Comparison of ENCODE assay signal across 21 cellular contexts in genomic region chr18:79935098-79935480, GRCh38. TPM values are rescaled to one million over a fixed set of nuclear protein-coding genes. Genes with fewer than 3 reads are reported as not detected.
DNase-seq lines count a peak whose midpoint lies in the region; ATAC-seq and TF ChIP-seq lines count a peak whose summit lies in the region.
"Had no signal": no experiment of that assay in that cellular context is flagged by ENCODE, and none has a peak within 500 bp of the region (broad histone marks: within the 10 kb centered on the region; RNA-seq: fewer than 3 reads in every experiment).

No MANE protein-coding gene starts in this region.

- TF ChIP-seq CTCF in colonic mucosa (IDR thresholded peaks at IDR 0.05) (no peak), lower lobe of right lung (IDR thresholded peaks at IDR 0.05) (no peak), upper lobe of right lung (IDR thresholded peaks at IDR 0.05) (no peak), BE2C (IDR thresholded peaks at IDR 0.05; ENCODE audit: low read depth, low read length) (no peak)

- H3K4me3 Mint-ChIP-seq in effector memory CD8-positive, alpha-beta T cell: no peak overlapping the region
- H3K4me3 Mint-ChIP-seq: nephron progenitor cell; stimulated activated naive CD8-positive, alpha-beta T cell treated with anti-CD3 and anti-CD28 coated beads, Interleukin-15, Interleukin-2, amounts not matched to agents 100 ng/mL and 50 ng/mL, for 24 hours had no signal

- peaks cover 39% of the 10 kb centered on the region for H3K36me3 Mint-ChIP-seq in effector memory CD8-positive, alpha-beta T cell (ENCODE audit: insufficient read depth)

- H3K4me3 ChIP-seq in colonic mucosa (no peak overlapping the region), lower lobe of right lung (no peak overlapping the region), upper lobe of right lung (no peak overlapping the region), BE2C (ENCODE audit: low read depth, low read length) (no peak overlapping the region)
- H3K4me3 ChIP-seq: breast epithelium, dorsolateral prefrontal cortex, psoas muscle, upper lobe of left lung had no signal

- ATAC-seq in lower lobe of right lung (no peak), upper lobe of right lung (no peak)
- no peak for ATAC-seq in effector memory CD8-positive, alpha-beta T cell (replicated peaks)
- ATAC-seq: SK-N-SH treated with all-trans-retinoic acid at 6 μM for 48 hours had no signal

- peak overlapping the region in 1 of 2 donors; percentile 52 for H3K9ac ChIP-seq in colonic mucosa (ENCODE audit: low read depth in 2 of 2, low read length in 2 of 2)

- H3K27ac ChIP-seq in colonic mucosa: peak overlapping the region; percentile 70
- H3K27ac ChIP-seq in lower lobe of right lung: no peak overlapping the region
- H3K27ac ChIP-seq in upper lobe of right lung: no peak overlapping the region
- H3K27ac ChIP-seq: psoas muscle had no signal

- peaks cover 2 to 27% of the 10 kb centered on the region in 2 donors for H3K9me3 Mint-ChIP-seq in effector memory CD8-positive, alpha-beta T cell

- H3K9me3 ChIP-seq in colonic mucosa: no peaks in the 10 kb centered on the region
- peaks cover 29% of the 10 kb centered on the region for H3K9me3 ChIP-seq in lower lobe of right lung
- H3K9me3 ChIP-seq in upper lobe of right lung: peaks cover 19% of the 10 kb centered on the region
- H3K9me3 ChIP-seq in BE2C: no peaks in the 10 kb centered on the region

- no peaks in the 10 kb centered on the region for H3K27me3 ChIP-seq in colonic mucosa
- H3K27me3 ChIP-seq in lower lobe of right lung (ENCODE audit: low read depth): no peaks in the 10 kb centered on the region
- H3K27me3 ChIP-seq in upper lobe of right lung: no peaks in the 10 kb centered on the region
- H3K27me3 ChIP-seq in BE2C: no peaks in the 10 kb centered on the region
- H3K27me3 ChIP-seq: breast epithelium, dorsolateral prefrontal cortex, upper lobe of left lung had no signal

- H3K4me1 ChIP-seq in colonic mucosa (peaks cover 20% of the 10 kb centered on the region), lower lobe of right lung (peaks cover 9% of the 10 kb centered on the region), upper lobe of right lung (peaks cover 19% of the 10 kb centered on the region), BE2C (no peaks in the 10 kb centered on the region)
- H3K4me1 ChIP-seq: breast epithelium had no signal

- H3K36me3 ChIP-seq in colonic mucosa: no peaks in the 10 kb centered on the region
- peaks cover 26% of the 10 kb centered on the region for H3K36me3 ChIP-seq in lower lobe of right lung
- no peaks in the 10 kb centered on the region for H3K36me3 ChIP-seq in upper lobe of right lung
- no peaks in the 10 kb centered on the region for H3K36me3 ChIP-seq in BE2C
- H3K36me3 ChIP-seq: breast epithelium had no signal

- no peaks in the 10 kb centered on the region for H3K27me3 Mint-ChIP-seq in effector memory CD8-positive, alpha-beta T cell
- H3K27me3 Mint-ChIP-seq: IgD-negative memory B cell; stimulated activated naive CD8-positive, alpha-beta T cell treated with anti-CD3 and anti-CD28 coated beads, Interleukin-15, Interleukin-2, amounts not matched to agents 100 ng/mL and 50 ng/mL, for 24 hours had no signal

- no peak overlapping the region for H3K27ac Mint-ChIP-seq in effector memory CD8-positive, alpha-beta T cell
- H3K27ac Mint-ChIP-seq: nephron progenitor cell; stimulated activated naive CD8-positive, alpha-beta T cell treated with anti-CD3 and anti-CD28 coated beads, Interleukin-15, Interleukin-2, amounts not matched to agents 100 ng/mL and 50 ng/mL, for 24 hours had no signal

- intact Hi-C loops in colonic mucosa (cut with DNase I) (loop anchor here (10.0 kb wide), 1 partner anchor 50 kb away; the partner anchor contains the start of gene TXNL4A), lower lobe of right lung (cut with DNase I) (no loop called here), upper lobe of right lung (cut with DNase I) (no loop called here)

- DNase-seq in activated effector memory CD4-positive, alpha-beta T cell treated with anti-CD3 and anti-CD28 coated beads, Interleukin-2, amount 50 U/mL, for 16 hours: peak; percentile 16
- DNase-seq in activated effector memory CD4-positive, alpha-beta T cell treated with Interleukin-2 at 50 U/mL for 16 hours: no peak
- DNase-seq in colonic mucosa: peak; percentile 19
- peak; percentile 4 for DNase-seq in lower lobe of right lung
- DNase-seq in upper lobe of right lung: peak; percentile 40
- no peak for DNase-seq in effector memory CD8-positive, alpha-beta T cell
- no peak for DNase-seq in BE2C
- no peak for DNase-seq in stimulated activated CD4-positive, alpha-beta T cell treated with anti-CD3 and anti-CD28 coated beads, Interleukin-12 subunit alpha, Interleukin-12 subunit beta, amount 100 ng/mL, for 4 hours
- DNase-seq: activated T-cell treated with anti-CD3 and anti-CD28 coated beads, Interleukin-2, amount 50 U/mL, for 48 hours; hypothalamus; NCI-H1436; NCI-H524; nephron progenitor cell; stimulated activated CD4-positive, alpha-beta T cell treated with anti-CD3 and anti-CD28 coated beads, Interleukin-4, amount 100 ng/mL, for 24 hours had no signal

- peaks cover 7 to 14% of the 10 kb centered on the region in 2 donors for H3K4me1 Mint-ChIP-seq in effector memory CD8-positive, alpha-beta T cell (ENCODE audit: low read depth in 2 of 2)

RNA-seq across cellular contexts. Expression of gene SLC66A2, which starts 16.4 kb away (rescaled TPM):
- total RNA-seq in colonic mucosa (10 to 100 TPM; 74.9 to 88.0 TPM), lower lobe of right lung (54.2 TPM), upper lobe of right lung (59.5 TPM)
- 17.6 TPM for polyA plus RNA-seq in BE2C (2012; ENCODE audit: insufficient read depth, insufficient read length, low read depth)

RNA-seq across cellular contexts. Expression of gene HSBP1L1, which starts 29.4 kb away (rescaled TPM):
- total RNA-seq in colonic mucosa: 10 to 100 TPM; 51.8 to 59.6 TPM
- total RNA-seq in lower lobe of right lung: 46.6 TPM
- 48.7 TPM for total RNA-seq in upper lobe of right lung
- 12.1 TPM for polyA plus RNA-seq in BE2C (2012; ENCODE audit: insufficient read depth, insufficient read length, low read depth)

RNA-seq across cellular contexts. Expression of gene TXNL4A, which starts 53.3 kb away (rescaled TPM):
- total RNA-seq in colonic mucosa (100 to 1,000 TPM; 101 to 138 TPM), lower lobe of right lung (78.7 TPM), upper lobe of right lung (80.7 TPM)
- 177 TPM for polyA plus RNA-seq in BE2C (2012; ENCODE audit: insufficient read depth, insufficient read length, low read depth)

Comparison
In these comparisons a context has a peak if more than half of its experiments do, and no peak if none do; other contexts are left out.
1. DNase-seq: peak in activated effector memory CD4-positive, alpha-beta T cell treated with anti-CD3 and anti-CD28 coated beads, Interleukin-2, amount 50 U/mL, for 16 hours (single experiment), colonic mucosa (single experiment), lower lobe of right lung (single experiment) and upper lobe of right lung (single experiment); none in activated effector memory CD4-positive, alpha-beta T cell treated with Interleukin-2 at 50 U/mL for 16 hours (single experiment), effector memory CD8-positive, alpha-beta T cell (0 of 3), BE2C (single experiment) and stimulated activated CD4-positive, alpha-beta T cell treated with anti-CD3 and anti-CD28 coated beads, Interleukin-12 subunit alpha, Interleukin-12 subunit beta, amount 100 ng/mL, for 4 hours (single experiment).